ENCODE assay signal across 28 cellular contexts in genomic region chr9:104971521-104971920, GRCh38. TPM values are rescaled to one million over a fixed set of nuclear protein-coding genes. Genes with fewer than 3 reads are reported as not detected.
DNase-seq lines count a peak whose midpoint lies in the region; ATAC-seq, FAIRE-seq and TF ChIP-seq lines count a peak whose summit lies in the region.
"Had no signal": no experiment of that assay in that cellular context is flagged by ENCODE, and none has a peak within 500 bp of the region (broad histone marks: within the 10 kb centered on the region; RNA-seq: fewer than 3 reads in every experiment).

No MANE protein-coding gene starts in this region.

- no peak overlapping the region for H3K23ac ChIP-seq in mesendoderm (ENCODE audit: low read length)

- no peak overlapping the region for H2BK5ac ChIP-seq in mesendoderm (ENCODE audit: low read length)

- H3K56ac ChIP-seq in mesendoderm (ENCODE audit: low read length): no peak overlapping the region

- H3K79me1 ChIP-seq in mesendoderm (ENCODE audit: low read length): no peaks in the 10 kb centered on the region

- H3K36me3 ChIP-seq in hepatocyte (replicated peaks; ENCODE audit: insufficient read depth, low read depth): no peaks in the 10 kb centered on the region
- no peaks in the 10 kb centered on the region for H3K36me3 ChIP-seq in mesendoderm (ENCODE audit: control insufficient read depth, insufficient read depth, low read length)
- H3K36me3 ChIP-seq: SJCRH30 had no signal

- 79% methylated on average over 3 of the region's 3 CpGs for WGBS in hepatocyte (ENCODE audit: low lambda C conversion rate, missing lambda C conversion rate)
- no CpG with 5 or more reads among the region's 3 CpGs for WGBS in mesendoderm (ENCODE audit: extremely low coverage, insufficient coverage, low lambda C conversion rate)

- H3K27ac ChIP-seq in hepatocyte (peak overlapping the region; percentile 63), mesendoderm (ENCODE audit: low read depth, low read length) (no peak overlapping the region)
- H3K27ac ChIP-seq: SJCRH30 had no signal

- H3K4me1 ChIP-seq in hepatocyte (ENCODE audit: insufficient read depth): peaks cover 28% of the 10 kb centered on the region
- no peaks in the 10 kb centered on the region for H3K4me1 ChIP-seq in mesendoderm (ENCODE audit: control insufficient read depth, low read depth, low read length)
- H3K4me1 ChIP-seq: SJCRH30 had no signal

- H3K9me2 ChIP-seq in hepatocyte (replicated peaks; ENCODE audit: insufficient read depth): no peaks in the 10 kb centered on the region

- H3K9ac ChIP-seq in mesendoderm (ENCODE audit: low read length): no peak overlapping the region

- no peak overlapping the region for H4K5ac ChIP-seq in mesendoderm (ENCODE audit: low read length)

- ATAC-seq in HG02678 (IDR thresholded peaks at IDR 0.05; ENCODE audit: unreplicated experiment) (no peak), GM21717 (IDR thresholded peaks at IDR 0.05; ENCODE audit: unreplicated experiment) (no peak)
- ATAC-seq: A549, HepG2, K562, PC-3, Right ventricle myocardium inferior had no signal

- no peak for FAIRE-seq in RCC 7860 (lab: Jason Lieb, UNC)
- FAIRE-seq: A549, G401.6, H54, HepG2, K562 had no signal

- TF ChIP-seq CTCF in hepatocyte (IDR thresholded peaks at IDR 0.05; ENCODE audit: poor library complexity): no peak

- H2AK5ac ChIP-seq in mesendoderm (ENCODE audit: low read length): no peak overlapping the region

- H3K27me3 ChIP-seq in hepatocyte (no peaks in the 10 kb centered on the region), mesendoderm (ENCODE audit: insufficient read depth, low read length, poor library complexity) (no peaks in the 10 kb centered on the region)
- H3K27me3 ChIP-seq: SJCRH30 had no signal

- DNase-seq in RCC 7860 (ENCODE audit: low spot score) (peak; percentile 31), hepatocyte (ENCODE audit: low spot score) (no peak), mesendoderm (peak; percentile 66), medulla oblongata (ENCODE audit: extremely low spot score) (no peak), NCI-H1105 treated with DMSO at 0.1 percent for 48 hours (lab: John Stamatoyannopoulos, UW) (no peak)
- DNase-seq: C1 segment of cervical spinal cord; CD4-positive, alpha-beta memory T cell; COR-L47; DMS53; Kasumi-1; NCI-H1092 treated with DMSO at 0.1 percent for 48 hours; NCI-H1436 treated with DMSO at 0.1 percent for 48 hours; NCI-H1930; NCI-H2107; NCI-H446; NCI-H524 treated with DMSO at 0.1 percent for 48 hours; NCI-H774; NK-92 treated with Interleukin-12 subunit alpha and Interleukin-12 subunit beta, amount 100 ng/mL, for 24 hours; PC-3; SJCRH30 had no signal

- H2AFZ ChIP-seq in hepatocyte: no peak overlapping the region

- H3K4me2 ChIP-seq in hepatocyte (no peak overlapping the region), mesendoderm (ENCODE audit: low read length) (no peak overlapping the region)
- H3K4me2 ChIP-seq: A549 had no signal

- no peaks in the 10 kb centered on the region for H3K9me3 ChIP-seq in hepatocyte (ENCODE audit: low read depth)
- H3K9me3 ChIP-seq: A549, SJCRH30 had no signal

- H2BK120ac ChIP-seq in mesendoderm (ENCODE audit: low read depth, low read length): no peak overlapping the region

- no peak overlapping the region for H3K4ac ChIP-seq in mesendoderm (ENCODE audit: low read depth, low read length)

- H2BK15ac ChIP-seq in mesendoderm (replicated peaks; ENCODE audit: low read depth): no peak overlapping the region

- H4K8ac ChIP-seq in mesendoderm (ENCODE audit: low read depth, low read length): no peak overlapping the region

- H3K4me3 ChIP-seq in hepatocyte (no peak overlapping the region), mesendoderm (ENCODE audit: low read length) (no peak overlapping the region)
- H3K4me3 ChIP-seq: A549, K562, SJCRH30 had no signal

- H3K79me2 ChIP-seq in hepatocyte (no peaks in the 10 kb centered on the region), mesendoderm (ENCODE audit: control insufficient read depth, insufficient read depth, low read length) (no peaks in the 10 kb centered on the region)

- no peaks in the 10 kb centered on the region for H4K20me1 ChIP-seq in hepatocyte (ENCODE audit: insufficient read depth, poor library complexity, severe bottlenecking)

- no peak overlapping the region for H3K18ac ChIP-seq in mesendoderm (ENCODE audit: low read length)

RNA-seq across cellular contexts. Expression of gene ABCA1, which starts 43.6 kb away (rescaled TPM):
- 76.1 and 87.4 TPM in 2 replicates for total RNA-seq in hepatocyte
- polyA plus RNA-seq in hepatocyte: 11.9 and 14.5 TPM in 2 replicates
- polyA plus RNA-seq in mesendoderm (2013, experiment 1 of 2): 1.0 TPM
- polyA plus RNA-seq in mesendoderm (2013, experiment 2 of 2): 1.1 TPM

Comparison
In these comparisons a context has a peak if more than half of its experiments do, and no peak if none do; other contexts are left out.
1. DNase-seq: peak in RCC 7860 (single experiment) and mesendoderm (single experiment); none in hepatocyte (single experiment), medulla oblongata (single experiment) and NCI-H1105 treated with DMSO at 0.1 percent for 48 hours (single experiment).